In the genomic region with DNA sequence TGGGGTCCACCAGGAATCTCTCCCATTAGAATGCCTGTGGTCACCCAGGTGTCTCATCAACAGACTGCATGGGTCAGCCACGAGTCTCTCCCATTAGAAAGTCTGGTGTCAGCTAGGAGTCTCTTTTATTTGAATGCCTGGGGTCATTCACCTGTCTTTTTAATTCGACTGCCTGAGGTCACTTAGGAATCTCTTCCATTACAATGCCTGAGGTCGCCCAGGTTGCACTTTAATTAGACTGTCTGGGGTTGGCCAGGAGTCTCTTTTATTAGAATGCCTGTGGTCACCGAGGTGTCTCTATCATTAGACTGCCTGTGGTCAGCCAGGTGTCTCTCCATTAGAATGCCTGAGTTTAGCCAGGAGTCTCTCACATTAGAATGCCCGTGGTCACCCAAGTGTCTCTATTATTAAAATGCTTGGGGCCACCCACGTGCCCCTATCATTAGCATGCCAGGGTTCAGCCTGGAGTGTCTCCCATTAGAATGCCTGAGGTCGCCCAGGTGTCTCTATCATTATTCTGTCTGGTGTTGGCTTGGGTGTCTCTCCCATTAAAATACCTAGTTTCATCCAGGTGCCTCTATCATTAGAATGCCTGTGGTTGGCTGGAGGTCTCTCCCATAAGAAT, we compare ENCODE assay signal across 25 cellular contexts.
A peak's percentile ranks its signal among the peaks of the same experiment; 100 is the strongest.
DNase-seq lines count a peak whose midpoint lies in the region; FAIRE-seq and TF ChIP-seq lines count a peak whose summit lies in the region.
"Had no signal": no experiment of that assay in that cellular context is flagged by ENCODE, and none has a peak within 500 bp of the region (broad histone marks: within the 10 kb centered on the region; RNA-seq: fewer than 3 reads in every experiment).

No MANE protein-coding gene starts in this region.

- peaks cover 27% of the 10 kb centered on the region for H3K36me3 Mint-ChIP-seq in MCF 10A (ENCODE audit: insufficient read depth, unreplicated experiment)

- WGBS in mammary epithelial cell (ENCODE audit: low coverage, missing lambda C conversion rate): 84% methylated on average over 5 of the region's 7 CpGs

- H3K36me3 ChIP-seq in mammary epithelial cell (ENCODE audit: insufficient read depth, low read length) (no peaks in the 10 kb centered on the region), MG63 (no peaks in the 10 kb centered on the region)

- dilution Hi-C loops in mammary epithelial cell (cut with HindIII; ENCODE audit: low sequenced_read_pairs): no loop called here

- TF ChIP-seq CTCF in mammary epithelial cell (conservative IDR thresholded peaks at IDR 0.05 in 1 of 2, IDR thresholded peaks at IDR 0.05 in 1 of 2; ENCODE audit: extremely low read depth in 1 of 2, insufficient read depth in 1 of 2, low read depth in 1 of 2, low read length in 2 of 2) (no peak), MCF 10A (IDR thresholded peaks at IDR 0.05; ENCODE audit: unreplicated experiment) (no peak)

- H4K20me1 ChIP-seq in mammary epithelial cell (ENCODE audit: insufficient read depth, low read length): no peaks in the 10 kb centered on the region

- H2AFZ ChIP-seq in mammary epithelial cell (ENCODE audit: low read depth, low read length): no peak overlapping the region

- H3K27me3 ChIP-seq in mammary epithelial cell (ENCODE audit: insufficient read depth, low read length) (no peaks in the 10 kb centered on the region), MG63 (no peaks in the 10 kb centered on the region)

- no peaks in the 10 kb centered on the region for H3K4me1 Mint-ChIP-seq in MCF 10A (ENCODE audit: insufficient read depth, unreplicated experiment)
- H3K4me1 Mint-ChIP-seq: IgD-negative memory B cell had no signal

- no peaks in the 10 kb centered on the region for H3K4me1 ChIP-seq in mammary epithelial cell (ENCODE audit: insufficient read depth, low read length)

- BruUV-seq in mammary epithelial cell (replicated peaks; lab: Mats Ljungman, UMichigan): no TSS peak
- no TSS peak for BruUV-seq in MCF 10A (replicated peaks; lab: Mats Ljungman, UMichigan)

- in situ Hi-C loops in mammary epithelial cell (cut with MboI; ENCODE audit: low sequenced_read_pairs in 2 of 2) (no loop called here), G401 (cut with HindIII; ENCODE audit: low sequenced_read_pairs) (no loop called here)

- no peaks in the 10 kb centered on the region for H3K79me2 ChIP-seq in mammary epithelial cell (ENCODE audit: insufficient read depth, low read length)

- peak; percentile 1 for DNase-seq in mammary epithelial cell
- no peak for DNase-seq in MCF 10A (ENCODE audit: unreplicated experiment)
- DNase-seq in ecto neural progenitor cell (ENCODE audit: low spot score): peak; percentile 4
- DNase-seq in mesenteric fat pad (ENCODE audit: low spot score): peak; percentile 55
- peak; percentile 51 for DNase-seq in urothelium cell line (ENCODE audit: low spot score)
- no peak for DNase-seq in MG63
- DNase-seq in AG08396 (ENCODE audit: low spot score): no peak
- DNase-seq in G401 (ENCODE audit: low spot score): no peak
- DNase-seq: 8988T, ACHN, Calu3, DND-41, HCEC 1CT, MV-4-11, NCI-H1105, NCI-H146, NCI-H1930, NCI-H2107, NCI-H524 treated with DMSO at 0.1 percent for 48 hours, NCI-H774, SIG-M5 had no signal

- intact Hi-C loops in mammary epithelial cell (cut with micrococcal nuclease) (no loop called here), MCF 10A (cut with micrococcal nuclease) (no loop called here)

- H3K9ac ChIP-seq in mammary epithelial cell (ENCODE audit: insufficient read depth, low read length): no peak overlapping the region

- H3K9me3 Mint-ChIP-seq in MCF 10A (ENCODE audit: unreplicated experiment): peaks cover 9% of the 10 kb centered on the region

- CTCF ChIA-PET in mammary epithelial cell (lab: Charles Lee; ENCODE audit: low non-redundant PET) (no interaction called here), MCF 10A (lab: Yijun Ruan, JAX) (no interaction called here)

- H3K9me3 ChIP-seq in mammary epithelial cell (replicated peaks; ENCODE audit: insufficient read depth, low read length) (no peaks in the 10 kb centered on the region), MG63 (no peaks in the 10 kb centered on the region)

- H3K27ac Mint-ChIP-seq in MCF 10A (ENCODE audit: low read depth, unreplicated experiment): no peak overlapping the region
- H3K27ac Mint-ChIP-seq: IgD-negative memory B cell had no signal

- H3K4me3 Mint-ChIP-seq in MCF 10A (ENCODE audit: unreplicated experiment): no peak overlapping the region

- no peak overlapping the region for H3K27ac ChIP-seq in mammary epithelial cell (ENCODE audit: insufficient read depth, low read depth, low read length)
- H3K27ac ChIP-seq: SK-N-MC had no signal

- no peak overlapping the region for H3K4me3 ChIP-seq in mammary epithelial cell (replicated peaks in 1 of 3; ENCODE audit: insufficient read depth in 1 of 3, low read depth in 2 of 3, low read length in 3 of 3)
- no peak overlapping the region for H3K4me3 ChIP-seq in MG63
- H3K4me3 ChIP-seq: SK-N-MC had no signal

- no peaks in the 10 kb centered on the region for H3K27me3 Mint-ChIP-seq in MCF 10A (ENCODE audit: insufficient read depth, unreplicated experiment)
- H3K27me3 Mint-ChIP-seq: IgD-negative memory B cell had no signal

- POLR2A ChIA-PET in MCF 10A (lab: Yijun Ruan, JAX): no interaction called here

- no peak for FAIRE-seq in urothelium cell line (lab: Jason Lieb, UNC)
- FAIRE-seq: H1, RCC 7860 had no signal

- no peak overlapping the region for H3K4me2 ChIP-seq in mammary epithelial cell (ENCODE audit: insufficient read depth, low read depth, low read length)

Comparison
In these comparisons a context has a peak if more than half of its experiments do, and no peak if none do; other contexts are left out.
1. DNase-seq: peak in mammary epithelial cell (single experiment), ecto neural progenitor cell (single experiment), mesenteric fat pad (single experiment) and urothelium cell line (single experiment); none in MCF 10A (single experiment), MG63 (single experiment), AG08396 (single experiment) and G401 (single experiment).